ENCODE assay signal across 22 cellular contexts in the genomic region with DNA sequence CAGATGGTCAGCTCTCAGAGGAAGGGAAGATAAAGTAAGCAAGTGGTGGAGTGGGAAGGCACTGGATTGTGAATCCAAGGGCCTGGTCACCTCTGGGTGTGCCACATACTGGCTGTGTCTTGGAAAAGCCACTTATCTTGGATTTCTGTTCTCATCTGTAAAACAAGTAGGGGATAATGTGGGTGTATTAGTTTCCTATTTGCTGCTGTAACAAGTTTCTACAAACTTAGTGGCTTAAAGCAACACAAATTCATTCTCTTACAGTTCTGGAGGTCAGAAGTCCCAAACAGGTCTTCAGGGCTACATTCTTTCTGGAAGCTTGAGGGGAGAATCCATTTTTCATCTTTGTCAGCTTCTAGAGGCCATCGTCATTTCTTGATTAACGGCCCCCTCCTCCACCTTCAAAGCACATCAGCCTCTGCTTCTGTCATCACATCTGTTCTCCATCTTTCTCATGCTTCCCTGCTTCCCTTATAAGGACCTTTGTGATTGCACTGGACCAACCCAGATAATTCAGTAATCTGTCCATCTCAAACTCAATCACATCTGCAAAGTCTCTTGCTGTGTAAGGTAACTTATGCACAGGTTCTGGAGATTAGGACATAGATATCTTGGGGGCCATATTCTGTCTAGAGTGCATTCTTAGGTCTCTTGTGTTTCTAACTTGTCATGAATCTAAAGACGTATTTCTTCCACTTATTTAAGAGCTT.
DNase-seq lines count a peak whose midpoint lies in the region; FAIRE-seq and TF ChIP-seq lines count a peak whose summit lies in the region.
"Had no signal": no experiment of that assay in that cellular context is flagged by ENCODE, and none has a peak within 500 bp of the region (broad histone marks: within the 10 kb centered on the region; RNA-seq: fewer than 3 reads in every experiment).

No MANE protein-coding gene starts in this region.

- CTCF ChIA-PET in OCI-LY7 (lab: Charles Lee; ENCODE audit: unreplicated experiment), result no interaction called here

- intact Hi-C loops in OCI-LY7 (cut with micrococcal nuclease; ENCODE audit: unreplicated experiment) (no loop called here), testis (cut with DNase I; ENCODE audit: low total_unique reads) (no loop called here)

- no peak overlapping the region for H3K4me3 Mint-ChIP-seq in astrocyte (ENCODE audit: unreplicated experiment)
- H3K4me3 Mint-ChIP-seq: CD4-positive, alpha-beta T cell; GM23338; IgD-negative memory B cell had no signal

- H3K4me1 ChIP-seq in HUES6 (ENCODE audit: control insufficient read depth, insufficient read depth, low read length) (peaks cover 82% of the 10 kb centered on the region), astrocyte (ENCODE audit: insufficient read depth, low read length) (peaks cover 12% of the 10 kb centered on the region), mesodermal cell (ENCODE audit: control insufficient read depth, insufficient read depth, low read length, poor library complexity, severe bottlenecking) (peaks cover 44% of the 10 kb centered on the region), smooth muscle cell (ENCODE audit: low read depth) (peaks cover 14% of the 10 kb centered on the region), OCI-LY7 (ENCODE audit: insufficient read depth, low read length, poor library complexity, severe bottlenecking) (no peaks in the 10 kb centered on the region), testis (peaks cover 5% of the 10 kb centered on the region)

- H3K79me2 ChIP-seq in astrocyte (ENCODE audit: insufficient read depth, low read length) (no peaks in the 10 kb centered on the region), smooth muscle cell (ENCODE audit: low read depth) (peaks cover 6% of the 10 kb centered on the region), OCI-LY7 (ENCODE audit: insufficient read depth, low read depth, low read length) (no peaks in the 10 kb centered on the region)

- H3K36me3 ChIP-seq in HUES6 (ENCODE audit: control insufficient read depth, insufficient read depth, low read length), result peaks cover 22% of the 10 kb centered on the region
- no peaks in the 10 kb centered on the region for H3K36me3 ChIP-seq in astrocyte (ENCODE audit: insufficient read depth, low read length)
- H3K36me3 ChIP-seq in mesodermal cell (ENCODE audit: control insufficient read depth, insufficient read depth, low read length), result peaks cover 31% of the 10 kb centered on the region
- H3K36me3 ChIP-seq in smooth muscle cell (ENCODE audit: low read depth), result no peaks in the 10 kb centered on the region
- peaks cover 4% of the 10 kb centered on the region; the same call in 1 of the 2 replicates for H3K36me3 ChIP-seq in OCI-LY7 (ENCODE audit: insufficient read depth, low read length)
- H3K36me3 ChIP-seq in testis (ENCODE audit: low read depth, missing control alignments), result no peaks in the 10 kb centered on the region

- H3K4me3 ChIP-seq in HUES6 (ENCODE audit: low read depth, low read length) (no peak overlapping the region), astrocyte (ENCODE audit: insufficient read depth, low read depth, low read length) (no peak overlapping the region), mesodermal cell (ENCODE audit: extremely low read depth, insufficient read depth, low read length, poor library complexity, severe bottlenecking) (no peak overlapping the region), smooth muscle cell (no peak overlapping the region), foreskin fibroblast (ENCODE audit: low read depth in 1 of 2, low read length in 2 of 2) (no peak overlapping the region), OCI-LY7 (ENCODE audit: low read depth, low read length, poor library complexity, severe bottlenecking) (no peak overlapping the region), testis (no peak overlapping the region)
- H3K4me3 ChIP-seq: BLaER1, GM12878, GM23338, HAP-1 had no signal

- WGBS in mesodermal cell (ENCODE audit: insufficient coverage in 2 of 2), 2 experiments, result 91 to 100% methylated on average over 2 to 3 of the region's 3 CpGs
- 10% methylated on average over 3 of the region's 3 CpGs for WGBS in smooth muscle cell (ENCODE audit: low lambda C conversion rate)
- 69 to 72% methylated on average over 3 of the region's 3 CpGs for WGBS in testis, 2 donors

- H3K36me3 Mint-ChIP-seq in astrocyte (ENCODE audit: low read depth, unreplicated experiment), result peaks cover 6% of the 10 kb centered on the region
- H3K36me3 Mint-ChIP-seq: IgD-negative memory B cell had no signal

- H3K4me2 ChIP-seq in astrocyte (ENCODE audit: low read length) (no peak overlapping the region), smooth muscle cell (peak overlapping the region; percentile 14), OCI-LY7 (ENCODE audit: low read length) (no peak overlapping the region)
- H3K4me2 ChIP-seq: BLaER1, GM23338 had no signal

- no TSS peak for BruUV-seq in OCI-LY7 (replicated peaks; lab: Mats Ljungman, UMichigan)

- H3K27ac ChIP-seq in HUES6 (ENCODE audit: low read depth, low read length) (0 out of 2 replicates have a peak overlapping the region, but pooled peaks have one; percentile 7), astrocyte (ENCODE audit: low read depth, low read length) (no peak overlapping the region), mesodermal cell (ENCODE audit: low read depth, low read length, severe bottlenecking) (peak overlapping the region; percentile 77), smooth muscle cell (ENCODE audit: low read depth) (no peak overlapping the region), OCI-LY7 (ENCODE audit: low read depth, low read length, poor library complexity, severe bottlenecking) (no peak overlapping the region), testis (no peak overlapping the region)
- H3K27ac ChIP-seq: BLaER1 had no signal

- H3K9me2 ChIP-seq in OCI-LY7 (ENCODE audit: insufficient read depth, low read length), result no peaks in the 10 kb centered on the region

- no peak for TF ChIP-seq CTCF in astrocyte (IDR thresholded peaks at IDR 0.05; ENCODE audit: insufficient read depth, low read depth, low read length)
- no peak for TF ChIP-seq CTCF in smooth muscle cell (IDR thresholded peaks at IDR 0.05; ENCODE audit: borderline replicate concordance, insufficient read depth, poor library complexity, severe bottlenecking)
- TF ChIP-seq CTCF in foreskin fibroblast (IDR thresholded peaks at IDR 0.05; ENCODE audit: low read depth, low read length), result no peak
- no peak for TF ChIP-seq CTCF in OCI-LY7 (conservative IDR thresholded peaks at IDR 0.05; ENCODE audit: low read length)
- TF ChIP-seq CTCF in testis (IDR thresholded peaks at IDR 0.05), result no peak

- H3K4me1 Mint-ChIP-seq in astrocyte (ENCODE audit: low read depth, unreplicated experiment), result peaks cover 37% of the 10 kb centered on the region
- H3K4me1 Mint-ChIP-seq: IgD-negative memory B cell had no signal

- no peak for TF ChIP-seq POLR2A in testis (IDR thresholded peaks at IDR 0.05)

- H4K20me1 ChIP-seq in astrocyte (ENCODE audit: insufficient read depth, low read length) (no peaks in the 10 kb centered on the region), smooth muscle cell (ENCODE audit: low read depth) (peaks cover 40% of the 10 kb centered on the region), OCI-LY7 (ENCODE audit: insufficient read depth, low read length) (no peaks in the 10 kb centered on the region)

- no peak overlapping the region for H2AFZ ChIP-seq in astrocyte (ENCODE audit: low read depth, low read length)
- no peak overlapping the region for H2AFZ ChIP-seq in smooth muscle cell (ENCODE audit: low read depth)
- no peak overlapping the region for H2AFZ ChIP-seq in OCI-LY7 (ENCODE audit: low read length)
- H2AFZ ChIP-seq: GM23338 had no signal

- 0 out of 2 replicates have a peak, but pooled peaks cover 9% of the 10 kb centered on the region for H3K9me3 ChIP-seq in HUES6 (ENCODE audit: control insufficient read depth, insufficient read depth, low read depth, low read length)
- no peaks in the 10 kb centered on the region for H3K9me3 ChIP-seq in astrocyte (ENCODE audit: insufficient read depth, low read depth, low read length)
- H3K9me3 ChIP-seq in mesodermal cell (ENCODE audit: control insufficient read depth, low read length), result peaks cover 9% of the 10 kb centered on the region
- H3K9me3 ChIP-seq in smooth muscle cell (replicated peaks; ENCODE audit: low read depth), result no peaks in the 10 kb centered on the region
- H3K9me3 ChIP-seq in OCI-LY7 (ENCODE audit: low read length), result no peaks in the 10 kb centered on the region
- H3K9me3 ChIP-seq in testis, result no peaks in the 10 kb centered on the region

- peak; percentile 35 for DNase-seq in astrocyte (ENCODE audit: low read depth)
- DNase-seq in smooth muscle cell (lab: John Stamatoyannopoulos, UW; ENCODE audit: unreplicated experiment), result no peak
- DNase-seq in foreskin fibroblast, result no peak
- no peak for DNase-seq in OCI-LY7 (ENCODE audit: low spot score)
- DNase-seq in stimulated activated CD4-positive, alpha-beta T cell treated with anti-CD3 and anti-CD28 coated beads, Interleukin-2, amount 100 ng/mL, for 24 hours, result no peak
- no peak for DNase-seq in testis
- DNase-seq: CD4-positive, alpha-beta T cell; COR-L47; DND-41; Kasumi-1; NCI-H1694; NCI-H2081; NCI-H446; SIG-M5 had no signal

- H3K27me3 ChIP-seq in HUES6 (ENCODE audit: control insufficient read depth, insufficient read depth, low read length) (no peaks in the 10 kb centered on the region), astrocyte (ENCODE audit: insufficient read depth, low read length) (no peaks in the 10 kb centered on the region), smooth muscle cell (ENCODE audit: low read depth) (peaks cover 34% of the 10 kb centered on the region), testis (no peaks in the 10 kb centered on the region)
- H3K27me3 ChIP-seq: BLaER1 had no signal

- H3F3A ChIP-seq in smooth muscle cell (ENCODE audit: low read depth), result peaks cover 10% of the 10 kb centered on the region

- peaks cover 5% of the 10 kb centered on the region for H3K9me3 Mint-ChIP-seq in astrocyte (ENCODE audit: unreplicated experiment)

- no peak for FAIRE-seq in astrocyte (lab: Jason Lieb, UNC)
- FAIRE-seq: GM12878, HTR-8/SVneo had no signal

- POLR2A ChIA-PET in OCI-LY7 (lab: Charles Lee), result interaction anchor here (0.7 to 1.4 kb wide), 2 partner anchors 20 to 1075 kb away, joined by 3 to 4 read pairs; no protein-coding TSS in a partner anchor

- no peak overlapping the region for H3K27ac Mint-ChIP-seq in astrocyte (ENCODE audit: unreplicated experiment)
- H3K27ac Mint-ChIP-seq: CD4-positive, alpha-beta T cell; GM23338; IgD-negative memory B cell had no signal

- H3K27me3 Mint-ChIP-seq in astrocyte (ENCODE audit: low read depth, unreplicated experiment), result no peaks in the 10 kb centered on the region

- H3K9ac ChIP-seq in HUES6 (ENCODE audit: low read length) (no peak overlapping the region), astrocyte (ENCODE audit: low read length) (no peak overlapping the region), smooth muscle cell (ENCODE audit: low read depth) (no peak overlapping the region)
- H3K9ac ChIP-seq: BLaER1 had no signal

Comparison
In these comparisons a context has a peak if more than half of its experiments do, and no peak if none do; other contexts are left out.
1. H3K27ac ChIP-seq: peak in HUES6 (single experiment) and mesodermal cell (single experiment); none in astrocyte (single experiment), smooth muscle cell (single experiment), OCI-LY7 (single experiment) and testis (0 of 2).